ENCODE assay signal across 8 cellular contexts in the genomic region with DNA sequence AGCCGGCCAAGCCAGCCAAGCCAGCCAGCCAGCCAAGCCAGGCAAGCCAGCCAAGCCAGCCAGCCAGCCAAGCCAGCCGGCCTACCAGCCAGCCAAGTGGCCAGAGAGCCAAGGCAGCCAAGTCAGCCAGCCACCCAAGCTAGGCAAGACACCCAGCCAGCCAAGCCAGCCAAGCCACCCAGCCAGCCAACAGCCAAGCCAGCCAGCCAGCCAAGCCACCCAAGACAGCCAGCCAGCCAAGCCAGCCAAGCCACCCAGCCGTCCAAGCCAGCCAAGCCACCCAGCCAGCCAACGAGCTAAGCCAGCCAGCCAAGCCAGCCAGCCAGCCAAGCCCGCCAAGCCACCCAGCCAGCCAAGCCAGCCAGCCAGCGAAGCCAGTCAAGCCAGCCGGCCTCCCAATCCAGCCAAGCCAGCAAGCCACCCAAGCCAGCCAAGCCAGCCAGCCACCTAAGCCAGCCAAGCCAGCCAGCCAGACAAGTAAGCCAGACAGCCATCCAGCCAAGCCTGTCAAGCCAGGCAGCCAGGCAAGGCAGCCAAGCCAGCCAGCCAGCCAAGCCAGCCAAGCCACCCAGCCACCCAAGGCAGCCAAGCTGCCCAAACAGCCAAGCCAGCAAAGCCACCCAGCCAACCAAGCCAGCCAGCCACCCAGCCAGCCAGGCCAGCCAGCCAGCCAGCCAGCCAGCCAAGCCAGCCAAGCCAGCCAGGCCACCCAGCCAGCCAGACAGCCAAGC.
DNase-seq lines count a peak whose midpoint lies in the region; ATAC-seq, FAIRE-seq and TF ChIP-seq lines count a peak whose summit lies in the region.
"Had no signal": no experiment of that assay in that cellular context is flagged by ENCODE, and none has a peak within 500 bp of the region (broad histone marks: within the 10 kb centered on the region; RNA-seq: fewer than 3 reads in every experiment).

No MANE protein-coding gene starts in this region.

- TF ChIP-seq POLR2A in upper lobe of left lung (IDR thresholded peaks at IDR 0.05), result no peak

- H3K4me1 ChIP-seq in HUES48 (ENCODE audit: control insufficient read depth, insufficient read depth, low read length) (no peaks in the 10 kb centered on the region), kidney (ENCODE audit: control insufficient read depth in 1 of 2, insufficient read depth in 1 of 2, low read depth in 1 of 2, low read length in 2 of 2) (peaks cover 0 to 2% of the 10 kb centered on the region in 2 donors), upper lobe of left lung (no peaks in the 10 kb centered on the region)

- WGBS in upper lobe of left lung, 2 donors, result 67 to 70% methylated on average over 6 to 7 of the region's 7 CpGs

- H3K27me3 ChIP-seq in HUES48 (ENCODE audit: control insufficient read depth, insufficient read depth, low read length) (no peaks in the 10 kb centered on the region), upper lobe of left lung (no peaks in the 10 kb centered on the region)

- H3K27ac ChIP-seq in HUES48 (ENCODE audit: low read depth, low read length), result no peak overlapping the region
- peak overlapping the region; percentile 11 to 51 for H3K27ac ChIP-seq in kidney (ENCODE audit: low read depth in 2 of 2, low read length in 2 of 2)
- no peak overlapping the region for H3K27ac ChIP-seq in upper lobe of left lung

- H3K9me3 ChIP-seq in HUES48 (ENCODE audit: control insufficient read depth, insufficient read depth, low read length) (peaks cover 69% of the 10 kb centered on the region), kidney (ENCODE audit: control insufficient read depth in 1 of 2, low read length in 2 of 2) (peaks cover 0 to 23% of the 10 kb centered on the region in 2 donors), upper lobe of left lung (peaks cover 0 to 19% (median 0%) of the 10 kb centered on the region in 4 donors)

- DNase-seq in activated gamma-delta T cell treated with anti-CD3 and anti-CD28 coated beads, Interleukin-2, amount 50 U/mL, for 16 hours (ENCODE audit: low read depth), result peak; percentile 36
- DNase-seq in kidney, result peak; percentile 95
- DNase-seq in upper lobe of left lung, result peak; percentile 95 to 97
- DNase-seq in NOMO-1 treated with dmso at 0.1 percent for 144 hours (lab: John Stamatoyannopoulos, UW; ENCODE audit: unreplicated experiment), result no peak

- no peak for TF ChIP-seq CTCF in kidney (IDR thresholded peaks at IDR 0.05; ENCODE audit: borderline replicate concordance, extremely low read depth, insufficient read depth)
- TF ChIP-seq CTCF in upper lobe of left lung (IDR thresholded peaks at IDR 0.05), result no peak

- ATAC-seq in upper lobe of left lung (ENCODE audit: low FRiP score in 2 of 2), result peak; percentile 61 to 74
- no peak for ATAC-seq in GM18907 (IDR thresholded peaks at IDR 0.05; ENCODE audit: unreplicated experiment)
- ATAC-seq in HG03432 (IDR thresholded peaks at IDR 0.05; ENCODE audit: unreplicated experiment), result no peak

- no peak for FAIRE-seq in kidney (lab: Jason Lieb, UNC)
- FAIRE-seq: TTC549 had no signal

- H3K9ac ChIP-seq in HUES48 (ENCODE audit: low read depth, low read length), result no peak overlapping the region
- H3K9ac ChIP-seq in kidney (ENCODE audit: low read length in 2 of 2), result no peak overlapping the region

- intact Hi-C loops in kidney (cut with DNase I), result no loop called here

- H3K36me3 ChIP-seq in HUES48 (ENCODE audit: control insufficient read depth, insufficient read depth, low read length) (no peaks in the 10 kb centered on the region), kidney (ENCODE audit: control insufficient read depth in 1 of 2, insufficient read depth in 2 of 2, low read length in 2 of 2) (no peaks in the 10 kb centered on the region), upper lobe of left lung (no peaks in the 10 kb centered on the region)

- H3K4me3 ChIP-seq in HUES48 (ENCODE audit: low read depth, low read length), result peak overlapping the region; percentile 5; the same call in 1 of the 2 replicates
- H3K4me3 ChIP-seq in kidney (ENCODE audit: low read length in 2 of 2), result peak overlapping the region in 1 of 2 donors; percentile 4
- H3K4me3 ChIP-seq in upper lobe of left lung, result no peak overlapping the region

- no peak for TF ChIP-seq EP300 in upper lobe of left lung (IDR thresholded peaks at IDR 0.05)

Comparison
In these comparisons a context has a peak if more than half of its experiments do, and no peak if none do; other contexts are left out.
1. H3K27ac ChIP-seq: peak in kidney (2 of 2); none in HUES48 (single experiment) and upper lobe of left lung (0 of 4).
2. ATAC-seq: peak in upper lobe of left lung (2 of 2); none in GM18907 (single experiment) and HG03432 (single experiment).